19 cellular contexts compared by ENCODE assay signal in the genomic region with DNA sequence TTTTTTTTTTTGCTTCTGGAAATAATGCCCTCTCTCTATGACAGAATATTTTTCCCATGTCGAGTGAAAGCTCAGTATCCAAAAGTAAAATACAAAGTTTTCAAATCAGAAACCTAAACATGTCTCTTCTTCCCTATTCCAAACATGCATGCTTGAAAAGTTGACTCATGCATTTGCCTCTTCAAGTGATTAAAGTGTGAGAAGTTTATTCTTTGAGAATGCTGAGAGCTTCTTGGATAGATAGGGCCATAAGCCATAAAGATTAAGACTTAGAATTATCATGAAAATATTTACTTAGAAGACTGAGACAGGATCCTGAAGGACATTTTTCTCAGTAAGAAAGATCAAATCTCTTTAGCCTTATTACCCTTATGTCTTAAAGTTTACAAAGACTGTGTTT.
DNase-seq lines count a peak whose midpoint lies in the region; ATAC-seq and TF ChIP-seq lines count a peak whose summit lies in the region.
"Had no signal": no experiment of that assay in that cellular context is flagged by ENCODE, and none has a peak within 500 bp of the region (broad histone marks: within the 10 kb centered on the region; RNA-seq: fewer than 3 reads in every experiment).

No MANE protein-coding gene starts in this region.

- ATAC-seq in IMR-90 (ENCODE audit: low read depth) (peak; percentile 90), GM21360 (IDR thresholded peaks at IDR 0.05; ENCODE audit: unreplicated experiment) (no peak), GM19328 (IDR thresholded peaks at IDR 0.05; ENCODE audit: unreplicated experiment) (no peak), HG03135 (IDR thresholded peaks at IDR 0.05; ENCODE audit: unreplicated experiment) (no peak), HG02610 (IDR thresholded peaks at IDR 0.05; ENCODE audit: unreplicated experiment) (no peak)

- H3K27me3 ChIP-seq in AG04450 (ENCODE audit: control insufficient read depth, insufficient read depth, low read length) (no peaks in the 10 kb centered on the region), IMR-90 (ENCODE audit: control insufficient read depth, insufficient read depth, low read length) (no peaks in the 10 kb centered on the region), hepatocyte (no peaks in the 10 kb centered on the region)
- H3K27me3 ChIP-seq: BLaER1 had no signal

- H3K27ac ChIP-seq in AG04450 (ENCODE audit: low read depth, low read length) (no peak overlapping the region), IMR-90 (ENCODE audit: insufficient read depth, low read length) (no peak overlapping the region), hepatocyte (no peak overlapping the region)
- H3K27ac ChIP-seq: BLaER1 had no signal

- H3K9ac ChIP-seq in IMR-90 (ENCODE audit: low read depth, low read length), result no peak overlapping the region
- H3K9ac ChIP-seq: BLaER1 had no signal

- no peak for TF ChIP-seq CTCF in AG04450 (IDR thresholded peaks at IDR 0.05; ENCODE audit: low read depth, low read length)
- TF ChIP-seq CTCF in IMR-90 (conservative IDR thresholded peaks at IDR 0.05; ENCODE audit: low read depth, low read length), result no peak
- TF ChIP-seq CTCF in hepatocyte (IDR thresholded peaks at IDR 0.05; ENCODE audit: poor library complexity), result no peak

- no peaks in the 10 kb centered on the region for H3K9me3 ChIP-seq in AG04450 (ENCODE audit: control insufficient read depth, insufficient read depth, low read length)
- no peaks in the 10 kb centered on the region for H3K9me3 ChIP-seq in IMR-90 (ENCODE audit: control insufficient read depth, insufficient read depth, low read length)
- no peaks in the 10 kb centered on the region for H3K9me3 ChIP-seq in hepatocyte (ENCODE audit: low read depth)
- H3K9me3 ChIP-seq: BLaER1, HAP-1 had no signal

- no peak overlapping the region for H2BK20ac ChIP-seq in IMR-90 (ENCODE audit: low read depth, low read length)

- H3K23ac ChIP-seq in IMR-90 (ENCODE audit: low read depth, low read length), result no peak overlapping the region

- H3K14ac ChIP-seq in IMR-90 (replicated peaks; ENCODE audit: low read depth, low read length), result no peak overlapping the region

- H2BK5ac ChIP-seq in IMR-90 (ENCODE audit: low read depth, low read length, poor library complexity, severe bottlenecking), result no peak overlapping the region

- no peak overlapping the region for H4K5ac ChIP-seq in IMR-90 (ENCODE audit: low read depth, low read length)

- no peak for TF ChIP-seq RAD21 in IMR-90 (IDR thresholded peaks at IDR 0.05; ENCODE audit: low read length)

- DNase-seq in AG04450 (ENCODE audit: low read depth, low spot score) (peak; percentile 2), IMR-90 (peak; percentile 59), astrocyte of the hippocampus (ENCODE audit: low read depth, low spot score) (peak; percentile 1), hepatocyte (ENCODE audit: low spot score) (peak; percentile 4)
- DNase-seq: 8988T; CD4-positive, alpha-beta memory T cell; DMS153; EL; NCI-H1105; NCI-H1694 treated with DMSO at 0.1 percent for 48 hours; NCI-H510A treated with DMSO at 0.1 percent for 48 hours; NCI-H774; Right ventricle myocardium superior had no signal

- H3K56ac ChIP-seq in IMR-90 (ENCODE audit: extremely low read depth, insufficient read depth, low read length), result no peak overlapping the region

- H4K20me1 ChIP-seq in IMR-90 (ENCODE audit: insufficient read depth, low read length), result no peaks in the 10 kb centered on the region
- H4K20me1 ChIP-seq in hepatocyte (ENCODE audit: insufficient read depth, poor library complexity, severe bottlenecking), result no peaks in the 10 kb centered on the region
- H4K20me1 ChIP-seq: BLaER1 had no signal

- H2AFZ ChIP-seq in IMR-90 (replicated peaks; ENCODE audit: low read length, poor library complexity) (no peak overlapping the region), hepatocyte (no peak overlapping the region)

- H2BK15ac ChIP-seq in IMR-90 (ENCODE audit: low read depth, low read length), result no peak overlapping the region

- H2AK9ac ChIP-seq in IMR-90 (replicated peaks; ENCODE audit: low read depth, low read length, poor library complexity), result no peak overlapping the region

- dilution Hi-C loops in IMR-90 (cut with HindIII; ENCODE audit: low sequenced_read_pairs, unreplicated experiment), result no loop called here

- H4K8ac ChIP-seq in IMR-90 (ENCODE audit: low read depth in 2 of 2, low read length in 2 of 2), result no peak overlapping the region

- H3K4ac ChIP-seq in IMR-90 (ENCODE audit: low read depth, low read length), result no peak overlapping the region

- TF ChIP-seq POLR2A in IMR-90 (IDR thresholded peaks at IDR 0.05; ENCODE audit: low read depth, low read length), result no peak

- H3K4me1 ChIP-seq in IMR-90 (ENCODE audit: control insufficient read depth, insufficient read depth, low read length) (no peaks in the 10 kb centered on the region), hepatocyte (ENCODE audit: insufficient read depth) (no peaks in the 10 kb centered on the region)
- H3K4me1 ChIP-seq: BLaER1, HAP-1 had no signal

- H3K36me3 ChIP-seq in IMR-90 (ENCODE audit: control insufficient read depth, insufficient read depth, low read length) (no peaks in the 10 kb centered on the region), hepatocyte (replicated peaks; ENCODE audit: insufficient read depth, low read depth) (peaks cover 4% of the 10 kb centered on the region)
- H3K36me3 ChIP-seq: HAP-1 had no signal

- in situ Hi-C loops in IMR-90 (cut with MboI; ENCODE audit: low sequenced_read_pairs), result no loop called here

- H3K4me2 ChIP-seq in IMR-90 (ENCODE audit: low read depth, low read length), result no peak overlapping the region
- H3K4me2 ChIP-seq in hepatocyte, result no peak overlapping the region
- H3K4me2 ChIP-seq: BLaER1 had no signal

- no peak overlapping the region for H3K18ac ChIP-seq in IMR-90 (ENCODE audit: low read depth, low read length)

- WGBS in IMR-90 (ENCODE audit: extremely low coverage in 2 of 2, insufficient read length in 1 of 2), 2 experiments, result no CpG with 5 or more reads among the region's 1 CpG
- 60% methylated on average over 1 of the region's 1 CpG for WGBS in hepatocyte (ENCODE audit: low lambda C conversion rate, missing lambda C conversion rate)

- no peak overlapping the region for H2AK5ac ChIP-seq in IMR-90 (ENCODE audit: low read depth, low read length)

- POLR2A ChIA-PET in AG04450 (lab: Yijun Ruan, JAX) (no interaction called here), IMR-90 (lab: Charles Lee; ENCODE audit: unreplicated experiment) (no interaction called here)

- H3K9me2 ChIP-seq in hepatocyte (replicated peaks; ENCODE audit: insufficient read depth), result no peaks in the 10 kb centered on the region

- BruUV-seq in IMR-90 (replicated peaks; lab: Mats Ljungman, UMichigan), result no TSS peak

- H2BK120ac ChIP-seq in IMR-90 (ENCODE audit: low read depth, low read length), result no peak overlapping the region

- intact Hi-C loops in IMR-90 (cut with micrococcal nuclease), result no loop called here

- no peaks in the 10 kb centered on the region for H3K9me1 ChIP-seq in IMR-90 (ENCODE audit: insufficient read depth, low read length)

- CTCF ChIA-PET in AG04450 (lab: Charles Lee), result no interaction called here
- CTCF ChIA-PET in IMR-90 (lab: Yijun Ruan, JAX), result no interaction called here

- no peak overlapping the region for H4K91ac ChIP-seq in IMR-90 (ENCODE audit: insufficient read depth, low read depth, low read length)

- no peaks in the 10 kb centered on the region for H3K79me2 ChIP-seq in hepatocyte

- H3K4me3 ChIP-seq in AG04450 (ENCODE audit: low read depth, low read length) (no peak overlapping the region), IMR-90 (ENCODE audit: insufficient read depth, low read depth, low read length) (no peak overlapping the region), hepatocyte (no peak overlapping the region)
- H3K4me3 ChIP-seq: BLaER1, HAP-1 had no signal

- no peaks in the 10 kb centered on the region for H3K79me1 ChIP-seq in IMR-90 (ENCODE audit: low read depth in 1 of 2, low read length in 2 of 2)

TF ChIP-seq in IMR-90, 13 proteins besides CTCF, POLR2A, EP300 and RAD21:
- TF ChIP-seq MXI1 (IDR thresholded peaks at IDR 0.05; ENCODE audit: borderline replicate concordance, low read depth, low read length), result no peak
- TF ChIP-seq NFE2L2 (IDR thresholded peaks at IDR 0.05; ENCODE audit: low read depth, low read length), result no peak
- no peak for TF ChIP-seq MAZ (IDR thresholded peaks at IDR 0.05; ENCODE audit: borderline replicate concordance, low read depth, low read length)
- TF ChIP-seq FOS (IDR thresholded peaks at IDR 0.05; ENCODE audit: low read depth, low read length), result no peak
- TF ChIP-seq, protein P1, sequence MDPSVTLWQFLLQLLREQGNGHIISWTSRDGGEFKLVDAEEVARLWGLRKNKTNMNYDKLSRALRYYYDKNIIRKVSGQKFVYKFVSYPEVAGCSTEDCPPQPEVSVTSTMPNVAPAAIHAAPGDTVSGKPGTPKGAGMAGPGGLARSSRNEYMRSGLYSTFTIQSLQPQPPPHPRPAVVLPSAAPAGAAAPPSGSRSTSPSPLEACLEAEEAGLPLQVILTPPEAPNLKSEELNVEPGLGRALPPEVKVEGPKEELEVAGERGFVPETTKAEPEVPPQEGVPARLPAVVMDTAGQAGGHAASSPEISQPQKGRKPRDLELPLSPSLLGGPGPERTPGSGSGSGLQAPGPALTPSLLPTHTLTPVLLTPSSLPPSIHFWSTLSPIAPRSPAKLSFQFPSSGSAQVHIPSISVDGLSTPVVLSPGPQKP (IDR thresholded peaks at IDR 0.05; ENCODE audit: borderline replicate concordance, low read depth, low read length), result no peak
- TF ChIP-seq BHLHE40 (IDR thresholded peaks at IDR 0.05; ENCODE audit: low read depth, low read length), result no peak
- no peak for TF ChIP-seq SMC3 (IDR thresholded peaks at IDR 0.05; ENCODE audit: low read depth, low read length)
- no peak for TF ChIP-seq CEBPB (IDR thresholded peaks at IDR 0.05; ENCODE audit: low read depth, low read length)
- TF ChIP-seq RCOR1 (IDR thresholded peaks at IDR 0.05; ENCODE audit: insufficient replicate concordance, low read length), result no peak
- TF ChIP-seq CHD1 (IDR thresholded peaks at IDR 0.05; ENCODE audit: low read depth, low read length), result no peak
- no peak for TF ChIP-seq RFX5 (IDR thresholded peaks at IDR 0.05; ENCODE audit: low read depth, low read length)
- TF ChIP-seq MAFK (IDR thresholded peaks at IDR 0.05; ENCODE audit: low read depth, low read length), result no peak
- no peak for TF ChIP-seq USF2 (IDR thresholded peaks at IDR 0.05; ENCODE audit: low read depth, low read length)

Comparison
In these comparisons a context has a peak if more than half of its experiments do, and no peak if none do; other contexts are left out.
1. DNase-seq: peak in every context shown above with its lines; median percentile 59 in IMR-90; 4 in hepatocyte; 2 in AG04450; 1 in astrocyte of the hippocampus.